In genomic region chr7:139452948-139453672, GRCh38 we compare ENCODE assay signal across 15 cellular contexts. TPM values are rescaled to one million over a fixed set of nuclear protein-coding genes. Genes with fewer than 3 reads are reported as not detected.
A peak's percentile ranks its signal among the peaks of the same experiment; 100 is the strongest.
DNase-seq lines count a peak whose midpoint lies in the region; ATAC-seq and TF ChIP-seq lines count a peak whose summit lies in the region.
"Had no signal": no experiment of that assay in that cellular context is flagged by ENCODE, and none has a peak within 500 bp of the region (broad histone marks: within the 10 kb centered on the region; RNA-seq: fewer than 3 reads in every experiment).

No MANE protein-coding gene starts in this region.

- H3K4me1 ChIP-seq in H9 (ENCODE audit: insufficient read depth, low read length) (no peaks in the 10 kb centered on the region), upper lobe of left lung (no peaks in the 10 kb centered on the region)
- H3K4me1 ChIP-seq in naive thymus-derived CD4-positive, alpha-beta T cell (ENCODE audit: control insufficient read depth in 2 of 2, insufficient read depth in 2 of 2, low read length in 2 of 2) = no peaks in the 10 kb centered on the region
- H3K4me1 ChIP-seq: breast epithelium had no signal

- no peak overlapping the region for H3K27ac ChIP-seq in AG04450 (ENCODE audit: low read depth, low read length)
- H3K27ac ChIP-seq in H9 (ENCODE audit: insufficient read length, low read depth, low read length) = no peak overlapping the region
- no peak overlapping the region for H3K27ac ChIP-seq in naive thymus-derived CD4-positive, alpha-beta T cell (ENCODE audit: low read depth, low read length)
- no peak overlapping the region for H3K27ac ChIP-seq in upper lobe of left lung
- H3K27ac ChIP-seq: breast epithelium, skin epidermis had no signal

- H3K9me3 ChIP-seq in AG04450 (ENCODE audit: control insufficient read depth, insufficient read depth, low read length) (no peaks in the 10 kb centered on the region; the same call in 1 of the 2 replicates), H9 (ENCODE audit: control insufficient read depth, low read depth, low read length) (no peaks in the 10 kb centered on the region), upper lobe of left lung (no peaks in the 10 kb centered on the region)
- no peaks in the 10 kb centered on the region for H3K9me3 ChIP-seq in naive thymus-derived CD4-positive, alpha-beta T cell (ENCODE audit: control insufficient read depth in 2 of 3, low read length in 3 of 3)
- H3K9me3 ChIP-seq: breast epithelium had no signal

- DNase-seq in AG04450 (ENCODE audit: low read depth, low spot score) (no peak), H9 (peak; percentile 61), astrocyte of the cerebellum (ENCODE audit: low read depth) (peak; percentile 19), iris pigment epithelial cell (ENCODE audit: low read depth) (peak; percentile 47), upper lobe of left lung (no peak), MV-4-11 (lab: John Stamatoyannopoulos, UW) (no peak)
- no peak for DNase-seq in naive thymus-derived CD4-positive, alpha-beta T cell
- DNase-seq: ACHN; activated T-cell treated with anti-CD3 and anti-CD28 coated beads, Interleukin-2, amount 50 U/mL, for 48 hours; erythroblast; NCI-H1930 had no signal

- H4K91ac ChIP-seq in H9 (ENCODE audit: insufficient read length, low read depth, low read length) = no peak overlapping the region

- H2BK5ac ChIP-seq in H9 (ENCODE audit: insufficient read length, low read length) = no peak overlapping the region

- no peak overlapping the region for H2BK20ac ChIP-seq in H9 (ENCODE audit: low read depth, low read length, poor library complexity, severe bottlenecking)

- TF ChIP-seq EP300 in upper lobe of left lung (IDR thresholded peaks at IDR 0.05) = no peak

- H2AK5ac ChIP-seq in H9 (ENCODE audit: insufficient read length, low read length) = no peak overlapping the region

- no peaks in the 10 kb centered on the region for H3K36me3 ChIP-seq in naive thymus-derived CD4-positive, alpha-beta T cell (ENCODE audit: control insufficient read depth in 2 of 3, insufficient read depth in 3 of 3, low read length in 3 of 3)
- H3K36me3 ChIP-seq in upper lobe of left lung = no peaks in the 10 kb centered on the region
- H3K36me3 ChIP-seq: breast epithelium had no signal

- no peak overlapping the region for H3K9ac ChIP-seq in H9 (ENCODE audit: extremely low read depth, insufficient read length, low read length)

- no peak overlapping the region for H3K4me3 ChIP-seq in AG04450 (ENCODE audit: low read depth, low read length)
- H3K4me3 ChIP-seq in astrocyte of the cerebellum (ENCODE audit: low read depth, low read length) = no peak overlapping the region
- no peak overlapping the region for H3K4me3 ChIP-seq in naive thymus-derived CD4-positive, alpha-beta T cell (ENCODE audit: low read length)
- no peak overlapping the region for H3K4me3 ChIP-seq in upper lobe of left lung
- H3K4me3 ChIP-seq: breast epithelium, skin epidermis had no signal

- no peaks in the 10 kb centered on the region for H3K79me2 ChIP-seq in H9 (ENCODE audit: insufficient read depth, low read length)

- 0 out of 2 replicates have a peak, but pooled peaks have one; percentile 8 for TF ChIP-seq CTCF in AG04450 (IDR thresholded peaks at IDR 0.05; ENCODE audit: low read depth, low read length)
- peak; percentile 57; the same call in 2 of the 3 replicates for TF ChIP-seq CTCF in H9 (conservative IDR thresholded peaks at IDR 0.05)
- TF ChIP-seq CTCF in astrocyte of the cerebellum (IDR thresholded peaks at IDR 0.05; ENCODE audit: low read depth, low read length, missing control alignments) = peak; percentile 8
- no peak for TF ChIP-seq CTCF in upper lobe of left lung (IDR thresholded peaks at IDR 0.05)

- H3K79me1 ChIP-seq in H9 (ENCODE audit: insufficient read depth, low read depth, low read length, poor library complexity, severe bottlenecking) = no peaks in the 10 kb centered on the region

- H3K27me3 ChIP-seq in AG04450 (ENCODE audit: control insufficient read depth, insufficient read depth, low read length) (no peaks in the 10 kb centered on the region), H9 (ENCODE audit: insufficient read depth, low read length) (no peaks in the 10 kb centered on the region), upper lobe of left lung (no peaks in the 10 kb centered on the region)
- no peaks in the 10 kb centered on the region for H3K27me3 ChIP-seq in naive thymus-derived CD4-positive, alpha-beta T cell (ENCODE audit: control insufficient read depth in 2 of 2, insufficient read depth in 2 of 2, low read length in 2 of 2)
- H3K27me3 ChIP-seq: breast epithelium had no signal

- no peaks in the 10 kb centered on the region for H3K23me2 ChIP-seq in H9 (ENCODE audit: insufficient read length, low read depth, low read length, poor library complexity, severe bottlenecking)

- intact Hi-C loops in naive thymus-derived CD4-positive, alpha-beta T cell (cut with micrococcal nuclease) = no loop called here

- peaks cover 2 to 7% (median 6%) of the 10 kb centered on the region in 3 experiments; a peak in 5 of 7 replicates for H3K36me3 Mint-ChIP-seq in H9 (ENCODE audit: insufficient read depth in 1 of 3, low read depth in 3 of 3)
- H3K36me3 Mint-ChIP-seq in naive thymus-derived CD4-positive, alpha-beta T cell = peaks cover 0 to 3% (median 0%) of the 10 kb centered on the region in 5 donors

- no peak overlapping the region for H3K23ac ChIP-seq in H9 (ENCODE audit: insufficient read length, low read depth, low read length)

- H3K18ac ChIP-seq in H9 (ENCODE audit: insufficient read length, low read depth, low read length) = no peak overlapping the region

- H3K4me1 Mint-ChIP-seq in H9 = peaks cover 17 to 21% of the 10 kb centered on the region in 2 experiments
- H3K4me1 Mint-ChIP-seq in naive thymus-derived CD4-positive, alpha-beta T cell = no peaks in the 10 kb centered on the region

- no peak overlapping the region for H3K4me3 Mint-ChIP-seq in H9
- H3K4me3 Mint-ChIP-seq in naive thymus-derived CD4-positive, alpha-beta T cell = no peak overlapping the region

- CTCF ChIA-PET in AG04450 (lab: Charles Lee) = interaction anchor here (5.3 kb wide), 1 partner anchor 18 kb away, joined by 43 read pairs; no protein-coding TSS in a partner anchor
- CTCF ChIA-PET in naive thymus-derived CD4-positive, alpha-beta T cell (lab: Charles Lee) = no interaction called here

- no CpG with 5 or more reads among the region's 12 CpGs for WGBS in H9 (ENCODE audit: extremely low coverage, insufficient read length, low lambda C conversion rate)
- WGBS in upper lobe of left lung, 2 donors = 84 to 86% methylated on average over 12 of the region's 12 CpGs

- H3K27ac Mint-ChIP-seq in H9 = peak overlapping the region in 2 of 3 experiments; percentile 19 to 92; a peak in 3 of 7 replicates
- no peak overlapping the region for H3K27ac Mint-ChIP-seq in naive thymus-derived CD4-positive, alpha-beta T cell

- no peak overlapping the region for H3K4me2 ChIP-seq in H9 (ENCODE audit: insufficient read depth, insufficient read length, low read length)

- H3K9me3 Mint-ChIP-seq in H9 = no peaks in the 10 kb centered on the region
- H3K9me3 Mint-ChIP-seq in naive thymus-derived CD4-positive, alpha-beta T cell = no peaks in the 10 kb centered on the region

- no peak overlapping the region for H4K5ac ChIP-seq in H9 (ENCODE audit: insufficient read length, low read depth, low read length)

- H3K14ac ChIP-seq in H9 (ENCODE audit: insufficient read depth, low read length) = no peak overlapping the region; the same call in 1 of the 2 replicates

- POLR2A ChIA-PET in AG04450 (lab: Yijun Ruan, JAX) = interaction anchor here (0.6 kb wide), 1 partner anchor 105 kb away, joined by 5 read pairs; no protein-coding TSS in a partner anchor
- POLR2A ChIA-PET in naive thymus-derived CD4-positive, alpha-beta T cell (lab: Charles Lee) = no interaction called here

- peaks cover 2% of the 10 kb centered on the region for H4K20me1 ChIP-seq in H9 (ENCODE audit: control insufficient read depth, insufficient read depth, insufficient read length)

- TF ChIP-seq POLR2A in upper lobe of left lung (IDR thresholded peaks at IDR 0.05) = no peak

- in situ Hi-C loops in astrocyte of the cerebellum (cut with HindIII; ENCODE audit: low sequenced_read_pairs) = no loop called here

- no peak overlapping the region for H2BK15ac ChIP-seq in H9 (ENCODE audit: low read depth, low read length)

- H2BK120ac ChIP-seq in H9 (ENCODE audit: low read depth, low read length, poor library complexity, severe bottlenecking) = no peak overlapping the region

- H2BK12ac ChIP-seq in H9 (ENCODE audit: insufficient read length, low read depth, low read length) = no peak overlapping the region

- no peak overlapping the region for H4K8ac ChIP-seq in H9 (replicated peaks; ENCODE audit: insufficient read length, low read depth, low read length)

- no peak for ATAC-seq in naive thymus-derived CD4-positive, alpha-beta T cell
- ATAC-seq in upper lobe of left lung (ENCODE audit: low FRiP score in 2 of 2) = no peak
- no peak for ATAC-seq in GM19463 (IDR thresholded peaks at IDR 0.05; ENCODE audit: unreplicated experiment)

- no peaks in the 10 kb centered on the region; the same call in 1 of the 2 replicates for H3K27me3 Mint-ChIP-seq in H9 (ENCODE audit: low read depth)
- no peaks in the 10 kb centered on the region for H3K27me3 Mint-ChIP-seq in naive thymus-derived CD4-positive, alpha-beta T cell

- H3K56ac ChIP-seq in H9 (ENCODE audit: insufficient read length, low read depth, low read length) = no peak overlapping the region

- no peak overlapping the region for H3T11ph ChIP-seq in H9 (ENCODE audit: low read length)

- H2AFZ ChIP-seq in H9 (ENCODE audit: low read length) = no peak overlapping the region

- no peak overlapping the region for H3K4ac ChIP-seq in H9 (ENCODE audit: low read depth, low read length)

RNA-seq across cellular contexts. Expression of gene KLRG2, which starts 30.4 kb away (rescaled TPM):
- polyA plus RNA-seq in AG04450 (2011; rRNA removed) = not detected in 2 replicates
- not detected in 2 replicates for polyA minus RNA-seq in AG04450 (2011; rRNA and poly(A)+ RNA removed)
- 5.8 and 7.1 TPM in 2 replicates for total RNA-seq in H9 (2021)
- total RNA-seq in naive thymus-derived CD4-positive, alpha-beta T cell = not detected
- polyA plus RNA-seq in naive thymus-derived CD4-positive, alpha-beta T cell = not detected
- total RNA-seq in upper lobe of left lung = 10 to 100 TPM in 3 of 6 donors, 1 to 10 TPM in 3; 5.9 to 12.6 (median 10.0) TPM
- total RNA-seq: G401 had no signal

Comparison
In these comparisons a context has a peak if more than half of its experiments do, and no peak if none do; other contexts are left out.
1. DNase-seq: peak in H9 (single experiment), astrocyte of the cerebellum (single experiment) and iris pigment epithelial cell (single experiment); none in AG04450 (single experiment), naive thymus-derived CD4-positive, alpha-beta T cell (0 of 9), upper lobe of left lung (0 of 2) and MV-4-11 (single experiment).
2. CTCF ChIP-seq: peak in AG04450 (single experiment), H9 (single experiment) and astrocyte of the cerebellum (single experiment); none in upper lobe of left lung (0 of 6).
3. H3K27ac Mint-ChIP-seq: peak in H9 (2 of 3); none in naive thymus-derived CD4-positive, alpha-beta T cell (0 of 9).